In genomic region chr6:100731411-100731810, GRCh38 we compare ENCODE assay signal across 35 cellular contexts.
"Had no signal": no experiment of that assay in that cellular context is flagged by ENCODE, and none has a peak within 500 bp of the region (broad histone marks: within the 10 kb centered on the region; RNA-seq: fewer than 3 reads in every experiment).

No MANE protein-coding gene starts in this region.

- DNase-seq: activated CD4-positive, alpha-beta memory T cell treated with anti-CD3 and anti-CD28 coated beads for 36 hours; activated CD4-positive, alpha-beta T cell treated with anti-CD3 and anti-CD28 coated beads for 36 hours; activated CD4-positive, alpha-beta T cell treated with anti-CD3 and anti-CD28 coated beads, Interleukin-2, amount 10 ng/mL, durations not matched to agents 24 days and 14 days; activated CD4-positive, CD25-positive, alpha-beta regulatory T cell; activated CD4-positive, CD25-positive, alpha-beta regulatory T cell treated with anti-CD3 and anti-CD28 coated beads, Interleukin-2, amount 50 U/mL, for 72 hours; activated CD8-positive, alpha-beta memory T cell treated with anti-CD3 and anti-CD28 coated beads, Interleukin-2, amount 10 ng/mL, durations not matched to agents 7 days and 5 days; activated CD8-positive, alpha-beta memory T cell treated with anti-CD3 and anti-CD28 coated beads, Interleukin-2, amount 50 U/mL, for 4 hours; activated CD8-positive, alpha-beta T cell treated with anti-CD3 and anti-CD28 coated beads, Interleukin-2, amount 10 ng/mL, durations not matched to agents 7 days and 5 days; activated effector memory CD4-positive, alpha-beta T cell treated with anti-CD3 and anti-CD28 coated beads, Interleukin-2, amount 50 U/mL, for 16 hours; activated naive CD4-positive, alpha-beta T cell treated with anti-CD3 and anti-CD28 coated beads for 36 hours; activated naive CD8-positive, alpha-beta T cell treated with anti-CD3 and anti-CD28 coated beads for 36 hours; activated naive CD8-positive, alpha-beta T cell treated with anti-CD3 and anti-CD28 coated beads, Interleukin-2, amount 50 U/mL, for 24 hours; activated T-cell treated with anti-CD3 and anti-CD28 coated beads, Interleukin-2, amount 50 U/mL, for 1 hour; activated T-cell treated with anti-CD3 and anti-CD28 coated beads, Interleukin-2, amount 50 U/mL, for 48 hours; adrenal gland; amygdala; aorta; body of pancreas; caudate nucleus; cortex of kidney; dermis blood vessel endothelial cell; effector CD4-positive, alpha-beta T cell; effector memory CD8-positive, alpha-beta T cell; erythroblast; foreskin keratinocyte; heart right ventricle; T-helper 17 cell; T1000; WERI-Rb-1 had no signal

- H3K27me3 Mint-ChIP-seq: activated CD4-positive, alpha-beta memory T cell treated with anti-CD3 and anti-CD28 coated beads for 36 hours; activated CD4-positive, alpha-beta T cell treated with anti-CD3 and anti-CD28 coated beads for 36 hours; activated CD4-positive, alpha-beta T cell treated with anti-CD3 and anti-CD28 coated beads, Interleukin-2, amount 10 ng/mL, durations not matched to agents 24 days and 14 days; activated CD8-positive, alpha-beta memory T cell treated with anti-CD3 and anti-CD28 coated beads, Interleukin-2, amount 10 ng/mL, durations not matched to agents 7 days and 5 days; activated naive CD4-positive, alpha-beta T cell treated with anti-CD3 and anti-CD28 coated beads, Interleukin-2, amount 50 U/mL, for 24 hours; activated naive CD8-positive, alpha-beta T cell treated with anti-CD3 and anti-CD28 coated beads for 36 hours; activated naive CD8-positive, alpha-beta T cell treated with anti-CD3 and anti-CD28 coated beads, Interleukin-2, amount 50 U/mL, for 24 hours; effector memory CD8-positive, alpha-beta T cell; T-helper 17 cell had no signal

- ATAC-seq: activated CD4-positive, alpha-beta T cell treated with anti-CD3 and anti-CD28 coated beads for 36 hours; activated CD8-positive, alpha-beta memory T cell treated with anti-CD3 and anti-CD28 coated beads, Interleukin-2, amount 10 ng/mL, durations not matched to agents 7 days and 5 days; activated CD8-positive, alpha-beta T cell treated with anti-CD3 and anti-CD28 coated beads, Interleukin-2, amount 10 ng/mL, durations not matched to agents 7 days and 5 days; activated naive CD8-positive, alpha-beta T cell treated with anti-CD3 and anti-CD28 coated beads, Interleukin-2, amount 50 U/mL, for 24 hours; body of pancreas; effector memory CD8-positive, alpha-beta T cell; foreskin keratinocyte; gastroesophageal sphincter; heart right ventricle; T-helper 17 cell had no signal

- H3K4me1 ChIP-seq: body of pancreas, foreskin keratinocyte had no signal

- H3K27ac Mint-ChIP-seq: activated CD4-positive, alpha-beta memory T cell treated with anti-CD3 and anti-CD28 coated beads for 36 hours; activated CD4-positive, alpha-beta T cell treated with anti-CD3 and anti-CD28 coated beads for 36 hours; activated CD4-positive, alpha-beta T cell treated with anti-CD3 and anti-CD28 coated beads, Interleukin-2, amount 10 ng/mL, durations not matched to agents 24 days and 14 days; activated CD8-positive, alpha-beta memory T cell treated with anti-CD3 and anti-CD28 coated beads, Interleukin-2, amount 10 ng/mL, durations not matched to agents 7 days and 5 days; activated CD8-positive, alpha-beta T cell treated with anti-CD3 and anti-CD28 coated beads, Interleukin-2, amount 10 ng/mL, durations not matched to agents 7 days and 5 days; activated naive CD4-positive, alpha-beta T cell treated with anti-CD3 and anti-CD28 coated beads for 36 hours; activated naive CD4-positive, alpha-beta T cell treated with anti-CD3 and anti-CD28 coated beads, Interleukin-2, amount 50 U/mL, for 24 hours; activated naive CD8-positive, alpha-beta T cell treated with anti-CD3 and anti-CD28 coated beads for 36 hours; activated naive CD8-positive, alpha-beta T cell treated with anti-CD3 and anti-CD28 coated beads, Interleukin-2, amount 50 U/mL, for 24 hours; activated T-helper 1 cell treated with anti-CD3 and anti-CD28 coated beads, Interleukin-12 subunit alpha, Interleukin-12 subunit beta, Interleukin-2, Interleukin-4 antibody, amounts not matched to agents 30 ng/mL and 10 ng/mL and 1 ng/mL, durations not matched to agents 14 hours and 24 hours and 36 hours; activated T-helper 2 cell treated with anti-CD3 and anti-CD28 coated beads, Interferon-gamma antibody, Interleukin-2, Interleukin-4, amounts not matched to agents 10 μg/mL and 5 μg/mL and 100 μg/mL, durations not matched to agents 14 hours and 24 hours and 36 hours; effector memory CD8-positive, alpha-beta T cell; T-helper 17 cell; T-helper 2 cell treated with Interferon-gamma antibody and Interleukin-4, amounts not matched to agents 5 μg/mL and 100 μg/mL, for 36 hours had no signal

- H3K36me3 ChIP-seq: adrenal gland, esophagus muscularis mucosa, gastroesophageal sphincter, heart right ventricle, WERI-Rb-1 had no signal

- H3K9me3 ChIP-seq: adrenal gland, body of pancreas, esophagus muscularis mucosa, gastroesophageal sphincter, heart right ventricle had no signal

- H3K4me1 Mint-ChIP-seq: activated CD4-positive, alpha-beta T cell treated with anti-CD3 and anti-CD28 coated beads for 36 hours; activated CD4-positive, alpha-beta T cell treated with anti-CD3 and anti-CD28 coated beads, Interleukin-2, amount 10 ng/mL, durations not matched to agents 24 days and 14 days; activated CD8-positive, alpha-beta memory T cell treated with anti-CD3 and anti-CD28 coated beads, Interleukin-2, amount 10 ng/mL, durations not matched to agents 7 days and 5 days; activated naive CD4-positive, alpha-beta T cell treated with anti-CD3 and anti-CD28 coated beads, Interleukin-2, amount 50 U/mL, for 24 hours; activated naive CD8-positive, alpha-beta T cell treated with anti-CD3 and anti-CD28 coated beads for 36 hours had no signal

- H3K27ac ChIP-seq: adrenal gland, body of pancreas, esophagus muscularis mucosa, foreskin keratinocyte, gastroesophageal sphincter, heart right ventricle, WERI-Rb-1 had no signal

- H3K4me3 Mint-ChIP-seq: activated CD4-positive, alpha-beta memory T cell treated with anti-CD3 and anti-CD28 coated beads for 36 hours; activated CD4-positive, alpha-beta T cell treated with anti-CD3 and anti-CD28 coated beads for 36 hours; activated CD4-positive, alpha-beta T cell treated with anti-CD3 and anti-CD28 coated beads, Interleukin-2, amount 10 ng/mL, durations not matched to agents 24 days and 14 days; activated CD8-positive, alpha-beta memory T cell treated with anti-CD3 and anti-CD28 coated beads, Interleukin-2, amount 10 ng/mL, durations not matched to agents 7 days and 5 days; activated CD8-positive, alpha-beta T cell treated with anti-CD3 and anti-CD28 coated beads, Interleukin-2, amount 10 ng/mL, durations not matched to agents 7 days and 5 days; activated naive CD4-positive, alpha-beta T cell treated with anti-CD3 and anti-CD28 coated beads for 36 hours; activated naive CD4-positive, alpha-beta T cell treated with anti-CD3 and anti-CD28 coated beads, Interleukin-2, amount 50 U/mL, for 24 hours; activated naive CD8-positive, alpha-beta T cell treated with anti-CD3 and anti-CD28 coated beads for 36 hours; activated naive CD8-positive, alpha-beta T cell treated with anti-CD3 and anti-CD28 coated beads, Interleukin-2, amount 50 U/mL, for 24 hours; activated T-helper 1 cell treated with anti-CD3 and anti-CD28 coated beads, Interleukin-12 subunit alpha, Interleukin-12 subunit beta, Interleukin-2, Interleukin-4 antibody, amounts not matched to agents 30 ng/mL and 10 ng/mL and 1 ng/mL, durations not matched to agents 14 hours and 24 hours and 36 hours; effector memory CD8-positive, alpha-beta T cell; T-helper 17 cell; T-helper 2 cell treated with Interferon-gamma antibody and Interleukin-4, amounts not matched to agents 5 μg/mL and 100 μg/mL, for 36 hours had no signal

- H3K4me3 ChIP-seq: adrenal gland, body of pancreas, esophagus muscularis mucosa, gastroesophageal sphincter, heart right ventricle had no signal

- H3K9me3 Mint-ChIP-seq: activated CD4-positive, alpha-beta memory T cell treated with anti-CD3 and anti-CD28 coated beads for 36 hours; activated CD4-positive, alpha-beta T cell treated with anti-CD3 and anti-CD28 coated beads, Interleukin-2, amount 10 ng/mL, durations not matched to agents 24 days and 14 days; activated naive CD4-positive, alpha-beta T cell treated with anti-CD3 and anti-CD28 coated beads for 36 hours; activated naive CD4-positive, alpha-beta T cell treated with anti-CD3 and anti-CD28 coated beads, Interleukin-2, amount 50 U/mL, for 24 hours; activated naive CD8-positive, alpha-beta T cell treated with anti-CD3 and anti-CD28 coated beads for 36 hours; activated naive CD8-positive, alpha-beta T cell treated with anti-CD3 and anti-CD28 coated beads, Interleukin-2, amount 50 U/mL, for 24 hours; activated T-helper 1 cell treated with anti-CD3 and anti-CD28 coated beads, Interleukin-12 subunit alpha, Interleukin-12 subunit beta, Interleukin-2, Interleukin-4 antibody, amounts not matched to agents 30 ng/mL and 10 ng/mL and 1 ng/mL, durations not matched to agents 14 hours and 24 hours and 36 hours; activated T-helper 2 cell treated with anti-CD3 and anti-CD28 coated beads, Interferon-gamma antibody, Interleukin-2, Interleukin-4, amounts not matched to agents 10 μg/mL and 5 μg/mL and 100 μg/mL, durations not matched to agents 14 hours and 24 hours and 36 hours; effector memory CD8-positive, alpha-beta T cell; T-helper 2 cell treated with Interferon-gamma antibody and Interleukin-4, amounts not matched to agents 5 μg/mL and 100 μg/mL, for 36 hours had no signal

- H3K27me3 ChIP-seq: adrenal gland, body of pancreas, esophagus muscularis mucosa, foreskin keratinocyte, gastroesophageal sphincter, heart right ventricle had no signal
